In genomic region chr10:3481000-3481335, GRCh38 we compare ENCODE assay signal across 1 cellular context.
TF ChIP-seq lines count a peak whose summit lies in the region.

No MANE protein-coding gene starts in this region.

TF ChIP-seq in IMR-90, 13 proteins besides CTCF, POLR2A, EP300 and RAD21:
- no peak for TF ChIP-seq ELK1 (IDR thresholded peaks at IDR 0.05; ENCODE audit: borderline replicate concordance, low read depth, low read length)
- no peak for TF ChIP-seq USF2 (IDR thresholded peaks at IDR 0.05; ENCODE audit: low read depth, low read length)
- TF ChIP-seq RFX5 (IDR thresholded peaks at IDR 0.05; ENCODE audit: low read depth, low read length), result no peak
- no peak for TF ChIP-seq FOS (IDR thresholded peaks at IDR 0.05; ENCODE audit: low read depth, low read length)
- TF ChIP-seq MXI1 (IDR thresholded peaks at IDR 0.05; ENCODE audit: borderline replicate concordance, low read depth, low read length), result no peak
- TF ChIP-seq MAZ (IDR thresholded peaks at IDR 0.05; ENCODE audit: borderline replicate concordance, low read depth, low read length), result no peak
- no peak for TF ChIP-seq SMC3 (IDR thresholded peaks at IDR 0.05; ENCODE audit: low read depth, low read length)
- no peak for TF ChIP-seq BHLHE40 (IDR thresholded peaks at IDR 0.05; ENCODE audit: low read depth, low read length)
- TF ChIP-seq MAFK (IDR thresholded peaks at IDR 0.05; ENCODE audit: low read depth, low read length), result no peak
